Comparison of ENCODE assay signal across 20 cellular contexts in the genomic region with DNA sequence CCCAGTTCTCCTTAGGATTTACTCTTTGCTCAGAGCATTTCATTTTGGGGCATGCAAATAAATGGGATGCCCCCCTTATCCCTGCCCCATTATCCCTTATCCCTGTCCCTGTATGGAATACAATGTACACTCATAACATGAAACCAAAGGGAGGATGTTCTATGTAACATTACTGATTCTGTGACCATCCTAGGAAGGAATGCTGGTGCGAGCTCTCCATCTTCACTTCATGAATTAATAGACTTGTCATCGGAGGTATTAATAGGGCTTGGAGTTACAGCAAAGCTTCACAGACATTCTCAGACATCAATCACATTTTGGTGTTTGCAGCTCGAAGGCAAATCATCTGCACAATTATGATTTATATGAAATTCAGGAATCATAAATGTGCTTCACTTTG. TPM values are rescaled to one million over a fixed set of nuclear protein-coding genes. Genes with fewer than 3 reads are reported as not detected.
DNase-seq lines count a peak whose midpoint lies in the region; ATAC-seq, FAIRE-seq and TF ChIP-seq lines count a peak whose summit lies in the region.
"Had no signal": no experiment of that assay in that cellular context is flagged by ENCODE, and none has a peak within 500 bp of the region (broad histone marks: within the 10 kb centered on the region; RNA-seq: fewer than 3 reads in every experiment).

No MANE protein-coding gene starts in this region.

- no peak overlapping the region for H3K4me3 Mint-ChIP-seq in MCF 10A (ENCODE audit: unreplicated experiment)
- no peak overlapping the region for H3K4me3 Mint-ChIP-seq in Caco-2 (ENCODE audit: unreplicated experiment)
- H3K4me3 Mint-ChIP-seq: CD4-positive, alpha-beta T cell; CD8-positive, alpha-beta T cell had no signal

- H3K27ac Mint-ChIP-seq in MCF 10A (ENCODE audit: low read depth, unreplicated experiment) (no peak overlapping the region), Caco-2 (ENCODE audit: unreplicated experiment) (no peak overlapping the region)
- H3K27ac Mint-ChIP-seq: CD4-positive, alpha-beta T cell; CD8-positive, alpha-beta T cell had no signal

- peak overlapping the region; percentile 92 for H3K27ac ChIP-seq in HUES48 (ENCODE audit: low read depth, low read length)
- H3K27ac ChIP-seq in H1 (ENCODE audit: low read depth, low read length): no peak overlapping the region
- no peak overlapping the region for H3K27ac ChIP-seq in mesendoderm (ENCODE audit: low read depth, low read length)
- H3K27ac ChIP-seq: C4-2B had no signal

- 0 out of 2 replicates have a peak overlapping the region, but pooled peaks have one; percentile 23 for H2BK20ac ChIP-seq in H1 (ENCODE audit: low read length)

- no peak overlapping the region; a peak in 1 of 4 replicates for H3K4me2 ChIP-seq in H1 (ENCODE audit: insufficient read depth in 1 of 2, low read depth in 2 of 2, low read length in 2 of 2)
- no peak overlapping the region for H3K4me2 ChIP-seq in mesendoderm (ENCODE audit: low read length)

- intact Hi-C loops in MCF 10A (cut with micrococcal nuclease) (no loop called here), Caco-2 (cut with micrococcal nuclease; ENCODE audit: unreplicated experiment) (no loop called here)

- no TSS peak for BruUV-seq in MCF 10A (replicated peaks; lab: Mats Ljungman, UMichigan)
- no TSS peak for BruUV-seq in Caco-2 (replicated peaks; lab: Mats Ljungman, UMichigan)

- H3K9me3 Mint-ChIP-seq in MCF 10A (ENCODE audit: unreplicated experiment) (no peaks in the 10 kb centered on the region), Caco-2 (ENCODE audit: unreplicated experiment) (peaks cover 9% of the 10 kb centered on the region)
- H3K9me3 Mint-ChIP-seq: CD4-positive, alpha-beta T cell; CD8-positive, alpha-beta T cell had no signal

- no peaks in the 10 kb centered on the region for H3K9me3 ChIP-seq in HUES48 (ENCODE audit: control insufficient read depth, insufficient read depth, low read length)
- H3K9me3 ChIP-seq in H1 (ENCODE audit: insufficient read depth in 2 of 2, low read depth in 1 of 2, low read length in 1 of 2): no peaks in the 10 kb centered on the region
- H3K9me3 ChIP-seq in Caco-2: no peaks in the 10 kb centered on the region
- H3K9me3 ChIP-seq: BLaER1 treated with 17β-estradiol and CSF1 and Interleukin-3, amounts not matched to agents 10 nM and 100 nM had no signal

- H3K4me1 ChIP-seq in HUES48 (ENCODE audit: control insufficient read depth, insufficient read depth, low read length) (peaks cover 38% of the 10 kb centered on the region), H1 (replicated peaks in 1 of 4; ENCODE audit: control insufficient read depth in 3 of 4, insufficient read depth in 4 of 4, low read length in 3 of 4) (peaks cover 4 to 17% (median 12%) of the 10 kb centered on the region in 4 experiments; a peak in 4 of 7 replicates), mesendoderm (ENCODE audit: control insufficient read depth, low read depth, low read length) (peaks cover 8% of the 10 kb centered on the region), Caco-2 (peaks cover 37% of the 10 kb centered on the region)

- no peaks in the 10 kb centered on the region for H3K36me3 ChIP-seq in HUES48 (ENCODE audit: control insufficient read depth, insufficient read depth, low read length)
- H3K36me3 ChIP-seq in H1 (ENCODE audit: control insufficient read depth in 2 of 4, insufficient read depth in 4 of 4, low read length in 3 of 4): no peaks in the 10 kb centered on the region
- H3K36me3 ChIP-seq in mesendoderm (ENCODE audit: control insufficient read depth, insufficient read depth, low read length): no peaks in the 10 kb centered on the region
- no peaks in the 10 kb centered on the region for H3K36me3 ChIP-seq in Caco-2 (ENCODE audit: control insufficient read depth, insufficient read depth, low read length)
- H3K36me3 ChIP-seq: BLaER1 treated with 17β-estradiol and CSF1 and Interleukin-3, amounts not matched to agents 10 nM and 100 nM had no signal

- H3K23ac ChIP-seq in H1 (ENCODE audit: insufficient read length) (no peak overlapping the region), mesendoderm (ENCODE audit: low read length) (no peak overlapping the region)

- no peak for ATAC-seq in GM21390 (IDR thresholded peaks at IDR 0.05; ENCODE audit: unreplicated experiment)
- ATAC-seq: CD8-positive, alpha-beta T cell; GM12878 had no signal

- H4K5ac ChIP-seq in H1 (ENCODE audit: insufficient read length, low read depth, low read length): no peak overlapping the region
- no peak overlapping the region for H4K5ac ChIP-seq in mesendoderm (ENCODE audit: low read length)

- no peak overlapping the region for H3K14ac ChIP-seq in H1 (ENCODE audit: insufficient read length)

- no peak overlapping the region for H2AFZ ChIP-seq in H1 (ENCODE audit: low read length)

- H3K4me3 ChIP-seq in HUES48 (ENCODE audit: low read depth, low read length) (no peak overlapping the region), H1 (ENCODE audit: extremely low read depth in 1 of 4, insufficient read depth in 2 of 4, low read depth in 3 of 4, low read length in 4 of 4) (no peak overlapping the region), mesendoderm (ENCODE audit: low read length) (no peak overlapping the region), Caco-2 (ENCODE audit: low read depth, low read length) (no peak overlapping the region)
- H3K4me3 ChIP-seq: BLaER1 treated with 17β-estradiol and CSF1 and Interleukin-3, amounts not matched to agents 10 nM and 100 nM; GM12878 had no signal

- TF ChIP-seq POLR2A in H1 (IDR thresholded peaks at IDR 0.05; ENCODE audit: control extremely low read depth in 1 of 2, low read depth in 2 of 2, low read length in 2 of 2): no peak

- no peaks in the 10 kb centered on the region for H3K27me3 Mint-ChIP-seq in MCF 10A (ENCODE audit: insufficient read depth, unreplicated experiment)
- no peaks in the 10 kb centered on the region for H3K27me3 Mint-ChIP-seq in Caco-2 (ENCODE audit: insufficient read depth, unreplicated experiment)
- H3K27me3 Mint-ChIP-seq: CD4-positive, alpha-beta T cell had no signal

- TF ChIP-seq RAD21 in H1 (IDR thresholded peaks at IDR 0.05 in 1 of 2, conservative IDR thresholded peaks at IDR 0.05 in 1 of 2; ENCODE audit: low read depth in 2 of 2, low read length in 2 of 2): no peak

- H2AK5ac ChIP-seq in H1 (ENCODE audit: low read depth, low read length) (no peak overlapping the region), mesendoderm (ENCODE audit: low read length) (no peak overlapping the region)

- H3K56ac ChIP-seq in H1 (replicated peaks; ENCODE audit: insufficient read length, low read depth, low read length) (no peak overlapping the region), mesendoderm (ENCODE audit: low read length) (no peak overlapping the region)

- H2BK120ac ChIP-seq in H1 (replicated peaks; ENCODE audit: low read depth, low read length) (no peak overlapping the region), mesendoderm (ENCODE audit: low read depth, low read length) (no peak overlapping the region)

- H4K91ac ChIP-seq in H1 (replicated peaks; ENCODE audit: insufficient read length, low read length): peak overlapping the region; percentile 11

- H3K18ac ChIP-seq in H1 (ENCODE audit: extremely low read depth, low read length) (no peak overlapping the region), mesendoderm (ENCODE audit: low read length) (peak overlapping the region; percentile 11)

- FAIRE-seq in H1 (lab: Jason Lieb, UNC): no peak
- FAIRE-seq: A204.1, G401.6, GM12878, GM12892, GM18507 had no signal

- 85% methylated on average over 3 of the region's 3 CpGs; no CpG with 5 or more reads in 1 of the 2 experiments for WGBS in H1 (ENCODE audit: extremely low coverage in 1 of 2, insufficient coverage in 1 of 2, insufficient read length in 1 of 2, insufficient replicate concordance in 2 of 2, low coverage in 1 of 2, low lambda C conversion rate in 2 of 2, missing lambda C conversion rate in 1 of 2), 2 experiments
- WGBS in mesendoderm (ENCODE audit: extremely low coverage, insufficient coverage, low lambda C conversion rate): no CpG with 5 or more reads among the region's 3 CpGs

- no peak overlapping the region for H4K8ac ChIP-seq in H1 (ENCODE audit: extremely low read depth, insufficient read depth, low read length)
- no peak overlapping the region for H4K8ac ChIP-seq in mesendoderm (ENCODE audit: low read depth, low read length)

- H3K79me2 ChIP-seq in H1 (ENCODE audit: control insufficient read depth in 1 of 2, insufficient read depth in 2 of 2, low read length in 2 of 2) (no peaks in the 10 kb centered on the region), mesendoderm (ENCODE audit: control insufficient read depth, insufficient read depth, low read length) (no peaks in the 10 kb centered on the region)

- DNase-seq in H1 (ENCODE audit: low read depth in 1 of 2, low spot score in 2 of 2): no peak
- no peak for DNase-seq in mesendoderm
- no peak for DNase-seq in NCI-H510A treated with DMSO at 0.1 percent for 48 hours (lab: John Stamatoyannopoulos, UW)
- no peak for DNase-seq in MCF 10A (ENCODE audit: unreplicated experiment)
- DNase-seq in Caco-2: no peak
- DNase-seq: 8988T; ACHN; CD4-positive, alpha-beta T cell; CD8-positive, alpha-beta T cell; DMS79 treated with DMSO at 0.1 percent for 48 hours; GF-D8 had no signal

- H2BK15ac ChIP-seq in H1 (ENCODE audit: low read length) (no peak overlapping the region), mesendoderm (replicated peaks; ENCODE audit: low read depth) (no peak overlapping the region)

- H3K4me1 Mint-ChIP-seq in MCF 10A (ENCODE audit: insufficient read depth, unreplicated experiment): peaks cover 5% of the 10 kb centered on the region
- peaks cover 8% of the 10 kb centered on the region for H3K4me1 Mint-ChIP-seq in Caco-2 (ENCODE audit: low read depth, unreplicated experiment)

- H3K4ac ChIP-seq in H1 (replicated peaks; ENCODE audit: insufficient read length, low read depth, low read length) (no peak overlapping the region), mesendoderm (ENCODE audit: low read depth, low read length) (no peak overlapping the region)

- POLR2A ChIA-PET in H1 (lab: Charles Lee; ENCODE audit: partially characterized antibody): interaction anchor here (1.6 to 1.9 kb wide), 2 partner anchors 15 to 18 kb away, joined by 4 to 5 read pairs; no protein-coding TSS in a partner anchor
- POLR2A ChIA-PET in MCF 10A (lab: Yijun Ruan, JAX): no interaction called here
- POLR2A ChIA-PET in Caco-2 (lab: Charles Lee): no interaction called here

- H3K9ac ChIP-seq in HUES48 (ENCODE audit: low read depth, low read length) (no peak overlapping the region), H1 (replicated peaks in 1 of 4; ENCODE audit: extremely low read depth in 1 of 4, low read depth in 3 of 4, low read length in 3 of 4) (no peak overlapping the region), mesendoderm (ENCODE audit: low read length) (no peak overlapping the region)

- H3K27me3 ChIP-seq in HUES48 (ENCODE audit: control insufficient read depth, insufficient read depth, low read length) (no peaks in the 10 kb centered on the region), H1 (replicated peaks in 1 of 4; ENCODE audit: control insufficient read depth in 3 of 4, extremely low read depth in 1 of 4, insufficient read depth in 3 of 4, low read length in 3 of 4) (no peaks in the 10 kb centered on the region; a peak in 1 of 7 replicates), mesendoderm (ENCODE audit: insufficient read depth, low read length, poor library complexity) (no peaks in the 10 kb centered on the region), Caco-2 (replicated peaks; ENCODE audit: control insufficient read depth, insufficient read depth, low read length) (no peaks in the 10 kb centered on the region)
- H3K27me3 ChIP-seq: BLaER1 treated with 17β-estradiol and CSF1 and Interleukin-3, amounts not matched to agents 10 nM and 100 nM had no signal

- H3K79me1 ChIP-seq in H1 (ENCODE audit: low read depth, low read length) (no peaks in the 10 kb centered on the region), mesendoderm (ENCODE audit: low read length) (no peaks in the 10 kb centered on the region)

- H4K20me1 ChIP-seq in H1 (replicated peaks in 1 of 2; ENCODE audit: control insufficient read depth in 1 of 2, insufficient read depth in 2 of 2, low read length in 2 of 2): no peaks in the 10 kb centered on the region
- H4K20me1 ChIP-seq: BLaER1 treated with 17β-estradiol and CSF1 and Interleukin-3, amounts not matched to agents 10 nM and 100 nM had no signal

- no peaks in the 10 kb centered on the region for H3K23me2 ChIP-seq in H1 (ENCODE audit: low read depth, low read length)

- CTCF ChIA-PET in H1 (lab: Charles Lee; ENCODE audit: partially characterized antibody) (interaction anchor here (0.7 to 1.9 kb wide), 5 partner anchors 9 to 65 kb away, joined by 3 to 5 read pairs (median 3); no protein-coding TSS in a partner anchor), MCF 10A (lab: Yijun Ruan, JAX) (interaction anchor here (0.7 kb wide), 1 partner anchor 141 kb away, joined by 3 read pairs; no protein-coding TSS in a partner anchor), Caco-2 (lab: Charles Lee) (no interaction called here)

- no peak for TF ChIP-seq EP300 in H1 (IDR thresholded peaks at IDR 0.05; ENCODE audit: borderline replicate concordance in 1 of 2, low read depth in 2 of 2, low read length in 2 of 2)

- TF ChIP-seq CTCF in H1 (IDR thresholded peaks at IDR 0.05; ENCODE audit: control extremely low read depth in 1 of 3, insufficient read depth in 1 of 3, low read depth in 1 of 3, low read length in 3 of 3): no peak
- no peak for TF ChIP-seq CTCF in MCF 10A (IDR thresholded peaks at IDR 0.05; ENCODE audit: unreplicated experiment)
- no peak for TF ChIP-seq CTCF in Caco-2 (IDR thresholded peaks at IDR 0.05; ENCODE audit: insufficient read depth in 1 of 2, low read depth in 1 of 2, low read length in 1 of 2, severe bottlenecking in 1 of 2, unreplicated experiment in 1 of 2)

- H2BK5ac ChIP-seq in H1 (ENCODE audit: low read depth, low read length): no peak overlapping the region
- no peak overlapping the region for H2BK5ac ChIP-seq in mesendoderm (ENCODE audit: low read length)

- H3K36me3 Mint-ChIP-seq in MCF 10A (ENCODE audit: insufficient read depth, unreplicated experiment) (no peaks in the 10 kb centered on the region), Caco-2 (ENCODE audit: insufficient read depth, unreplicated experiment) (no peaks in the 10 kb centered on the region)
- H3K36me3 Mint-ChIP-seq: CD8-positive, alpha-beta T cell had no signal

- no peak overlapping the region for H2BK12ac ChIP-seq in H1 (ENCODE audit: low read depth, low read length)

RNA-seq across cellular contexts. Expression of a gene that starts 20.4 kb away (rescaled TPM):
- 10.5 and 13.7 TPM in 2 replicates for total RNA-seq in H1 (2021; fragmentation: NEBNext Ultra II Directional; extraction: Animal tissue kit (Norgen Biotek cat#: 25700))
- 1.8 and 2.3 TPM in 2 replicates for polyA plus RNA-seq in H1 (2011; rRNA removed)
- 2.6 TPM for polyA plus RNA-seq in H1 (2011; cell fraction: cytosol; rRNA removed)
- polyA plus RNA-seq in H1 (2011; cell fraction: nucleus; rRNA removed): 4.1 TPM
- 4.4 to 6.4 TPM (median 5.7 TPM) in 4 replicates for polyA plus RNA-seq in H1 (2012, experiment 1 of 2)
- 1.2 TPM for polyA plus RNA-seq in H1 (2012, experiment 2 of 2)
- polyA plus RNA-seq in H1 (2013, experiment 1 of 2): 6.9 TPM
- polyA plus RNA-seq in H1 (2013, experiment 2 of 2): 7.3 TPM
- polyA minus RNA-seq in H1 (2011; rRNA and poly(A)+ RNA removed): 13.0 and 13.9 TPM in 2 replicates
- 7.8 TPM for polyA minus RNA-seq in H1 (2011; cell fraction: cytosol; rRNA and poly(A)+ RNA removed)
- 13.1 TPM for polyA minus RNA-seq in H1 (2011; cell fraction: nucleus; rRNA and poly(A)+ RNA removed)
- 22.1 TPM for polyA plus RNA-seq in mesendoderm (2013, experiment 1 of 2)
- 22.7 TPM for polyA plus RNA-seq in mesendoderm (2013, experiment 2 of 2)
- 124 and 151 TPM in 2 replicates for total RNA-seq in MCF 10A (2022)
- total RNA-seq in Caco-2 (2022): 47.8 and 54.6 TPM in 2 replicates
